Comparison of ENCODE assay signal across 2 cellular contexts in genomic region chr2:139162957-139163356, GRCh38.
TF ChIP-seq lines count a peak whose summit lies in the region.

No MANE protein-coding gene starts in this region.

TF ChIP-seq in HepG2, 621 proteins besides CTCF, POLR2A, EP300 and RAD21:
- TF ChIP-seq MXI1 (IDR thresholded peaks at IDR 0.05; ENCODE audit: borderline replicate concordance, low read depth, low read length) (no peak), MAFK (conservative IDR thresholded peaks at IDR 0.05 in 1 of 2, IDR thresholded peaks at IDR 0.05 in 1 of 2; ENCODE audit: low read length in 2 of 2) (peak; percentile 67 to 80), ZNF607 (CRISPR knock-in tag; IDR thresholded peaks at IDR 0.05; ENCODE audit: borderline replicate concordance) (no peak), MAFF (IDR thresholded peaks at IDR 0.05; ENCODE audit: low read depth, low read length) (peak; percentile 68), IKZF4 (CRISPR knock-in tag; IDR thresholded peaks at IDR 0.05; ENCODE audit: borderline replicate concordance, low read depth, not compliant biosample characterization) (no peak), ZNF646 (CRISPR knock-in tag; IDR thresholded peaks at IDR 0.05) (no peak), SRSF9 (IDR thresholded peaks at IDR 0.05; ENCODE audit: borderline replicate concordance, insufficient read depth, low read depth, low read length, poor library complexity, severe bottlenecking) (no peak)

TF ChIP-seq in IMR-90, 13 proteins besides CTCF, POLR2A, EP300 and RAD21:
- peak; percentile 42 for TF ChIP-seq MAFK (IDR thresholded peaks at IDR 0.05; ENCODE audit: low read depth, low read length)
- TF ChIP-seq, protein P1, sequence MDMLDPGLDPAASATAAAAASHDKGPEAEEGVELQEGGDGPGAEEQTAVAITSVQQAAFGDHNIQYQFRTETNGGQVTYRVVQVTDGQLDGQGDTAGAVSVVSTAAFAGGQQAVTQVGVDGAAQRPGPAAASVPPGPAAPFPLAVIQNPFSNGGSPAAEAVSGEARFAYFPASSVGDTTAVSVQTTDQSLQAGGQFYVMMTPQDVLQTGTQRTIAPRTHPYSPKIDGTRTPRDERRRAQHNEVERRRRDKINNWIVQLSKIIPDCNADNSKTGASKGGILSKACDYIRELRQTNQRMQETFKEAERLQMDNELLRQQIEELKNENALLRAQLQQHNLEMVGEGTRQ (IDR thresholded peaks at IDR 0.05; ENCODE audit: low read depth, low read length): no peak
